16 cellular contexts compared by ENCODE assay signal in genomic region chr10:129891806-129892205, GRCh38.
DNase-seq lines count a peak whose midpoint lies in the region; ATAC-seq and TF ChIP-seq lines count a peak whose summit lies in the region.
"Had no signal": no experiment of that assay in that cellular context is flagged by ENCODE, and none has a peak within 500 bp of the region (broad histone marks: within the 10 kb centered on the region; RNA-seq: fewer than 3 reads in every experiment).

No MANE protein-coding gene starts in this region.

- H3K4me2 ChIP-seq in mesendoderm (ENCODE audit: low read length), result no peak overlapping the region
- H3K4me2 ChIP-seq: KMS-11 had no signal

- H4K8ac ChIP-seq in mesendoderm (ENCODE audit: low read depth, low read length), result no peak overlapping the region

- H3K9me3 ChIP-seq in heart left ventricle (no peaks in the 10 kb centered on the region), thyroid gland (no peaks in the 10 kb centered on the region)
- H3K9me3 ChIP-seq: BE2C had no signal

- H3K4me3 Mint-ChIP-seq in WTC11, result no peak overlapping the region
- H3K4me3 Mint-ChIP-seq: CD4-positive, alpha-beta memory T cell had no signal

- H3K4me1 ChIP-seq in heart left ventricle (peaks cover 7 to 60% (median 41%) of the 10 kb centered on the region in 12 donors), mesendoderm (ENCODE audit: control insufficient read depth, low read depth, low read length) (peaks cover 3% of the 10 kb centered on the region), thyroid gland (no peaks in the 10 kb centered on the region)

- DNase-seq in WTC11 (ENCODE audit: low spot score) (peak; percentile 39), heart left ventricle (peak in 4 of 5 donors; percentile 53 to 61 (median 57)), mesendoderm (peak; percentile 41), thyroid gland (no peak), NCI-H1048 (lab: John Stamatoyannopoulos, UW) (no peak)
- DNase-seq in activated CD8-positive, alpha-beta memory T cell treated with anti-CD3 and anti-CD28 coated beads, Interleukin-2, amount 50 U/mL, for 4 hours, result no peak
- DNase-seq: BE2C; CD4-positive, alpha-beta memory T cell; DMS79; GDM1; NCI-H1105; NCI-H187; NCI-H2171 treated with DMSO at 0.1 percent for 48 hours; NCI-H774 had no signal

- H3K4me1 Mint-ChIP-seq in WTC11, result peaks cover 68% of the 10 kb centered on the region
- H3K4me1 Mint-ChIP-seq: CD4-positive, alpha-beta memory T cell had no signal

- intact Hi-C loops in heart left ventricle (cut with DNase I) (loop anchor here in 6 of 10 donors (5.0 kb wide), 4 partner anchors 55 to 70 kb away; partner anchors contain the start of gene EBF3 (in 2 of the 6)), thyroid gland (cut with DNase I) (no loop called here)

- CTCF ChIA-PET in WTC11 (lab: Charles Lee), result interaction anchor here (0.9 to 1.9 kb wide), 9 partner anchors 25 to 157 kb away, joined by 3 to 7 read pairs (median 4); no protein-coding TSS in a partner anchor

- H4K5ac ChIP-seq in mesendoderm (ENCODE audit: low read length), result no peak overlapping the region

- no peak overlapping the region for H2BK15ac ChIP-seq in mesendoderm (replicated peaks; ENCODE audit: low read depth)

- H3K36me3 ChIP-seq in heart left ventricle (peaks cover 0 to 10% (median 0%) of the 10 kb centered on the region in 9 donors), mesendoderm (ENCODE audit: control insufficient read depth, insufficient read depth, low read length) (no peaks in the 10 kb centered on the region), thyroid gland (no peaks in the 10 kb centered on the region)

- no peaks in the 10 kb centered on the region for H3K36me3 Mint-ChIP-seq in WTC11
- H3K36me3 Mint-ChIP-seq: CD4-positive, alpha-beta memory T cell had no signal

- POLR2A ChIA-PET in WTC11 (lab: Charles Lee), result no interaction called here

- no peaks in the 10 kb centered on the region for H3K79me2 ChIP-seq in mesendoderm (ENCODE audit: control insufficient read depth, insufficient read depth, low read length)

- H3K27ac Mint-ChIP-seq in WTC11, result 0 out of 2 replicates have a peak overlapping the region, but pooled peaks have one; percentile 21
- H3K27ac Mint-ChIP-seq: CD4-positive, alpha-beta memory T cell had no signal

- H3K27ac ChIP-seq in heart left ventricle (peak overlapping the region; percentile 2 to 79 (median 52)), mesendoderm (ENCODE audit: low read depth, low read length) (no peak overlapping the region), thyroid gland (peak overlapping the region in 2 of 3 donors; percentile 23 to 49)
- H3K27ac ChIP-seq: KMS-11 had no signal

- H3K23ac ChIP-seq in mesendoderm (ENCODE audit: low read length), result no peak overlapping the region

- TF ChIP-seq CTCF in WTC11 (IDR thresholded peaks at IDR 0.05) (no peak), heart left ventricle (IDR thresholded peaks at IDR 0.05) (no peak), thyroid gland (IDR thresholded peaks at IDR 0.05) (no peak)

- peaks cover 3% of the 10 kb centered on the region; the same call in 1 of the 2 replicates for H3K27me3 Mint-ChIP-seq in WTC11 (ENCODE audit: low read depth)

- TF ChIP-seq POLR2A in heart left ventricle (IDR thresholded peaks at IDR 0.05) (peak in 1 of 2 donors; percentile 30), thyroid gland (IDR thresholded peaks at IDR 0.05) (no peak)

- H3K18ac ChIP-seq in mesendoderm (ENCODE audit: low read length), result no peak overlapping the region

- no peak overlapping the region for H2BK5ac ChIP-seq in mesendoderm (ENCODE audit: low read length)

- no peak overlapping the region for H2BK120ac ChIP-seq in mesendoderm (ENCODE audit: low read depth, low read length)

- no peak overlapping the region for H3K9ac ChIP-seq in mesendoderm (ENCODE audit: low read length)
- H3K9ac ChIP-seq: KMS-11 had no signal

- H3K4ac ChIP-seq in mesendoderm (ENCODE audit: low read depth, low read length), result no peak overlapping the region

- no peaks in the 10 kb centered on the region for H3K27me3 ChIP-seq in heart left ventricle
- no peaks in the 10 kb centered on the region for H3K27me3 ChIP-seq in mesendoderm (ENCODE audit: insufficient read depth, low read length, poor library complexity)
- H3K27me3 ChIP-seq in thyroid gland, result no peaks in the 10 kb centered on the region
- H3K27me3 ChIP-seq: BE2C had no signal

- no peak overlapping the region for H2AK5ac ChIP-seq in mesendoderm (ENCODE audit: low read length)

- WGBS in heart left ventricle, 4 donors, result 32 to 70% (median 58%) methylated on average over 7 to 13 of the region's 13 CpGs
- no CpG with 5 or more reads among the region's 13 CpGs for WGBS in mesendoderm (ENCODE audit: extremely low coverage, insufficient coverage, low lambda C conversion rate)
- WGBS in thyroid gland, 2 donors, result 69 to 74% methylated on average over 13 of the region's 13 CpGs

- ATAC-seq in WTC11, result peak; percentile 14; the same call in 1 of the 2 replicates
- ATAC-seq in heart left ventricle, result peak in 3 of 4 donors; percentile 50 to 83 (median 61)
- ATAC-seq in HG02642 (IDR thresholded peaks at IDR 0.05; ENCODE audit: poor library complexity, unreplicated experiment), result no peak

- H3K4me3 ChIP-seq in heart left ventricle (no peak overlapping the region), mesendoderm (ENCODE audit: low read length) (no peak overlapping the region), thyroid gland (replicated peaks in 1 of 3) (no peak overlapping the region)

- no peaks in the 10 kb centered on the region for H3K9me3 Mint-ChIP-seq in WTC11
- H3K9me3 Mint-ChIP-seq: CD4-positive, alpha-beta memory T cell had no signal

- H3K56ac ChIP-seq in mesendoderm (ENCODE audit: low read length), result no peak overlapping the region

- H3K79me1 ChIP-seq in mesendoderm (ENCODE audit: low read length), result no peaks in the 10 kb centered on the region

TF ChIP-seq in WTC11, 78 proteins besides CTCF, POLR2A, EP300 and RAD21:
- no peak for TF ChIP-seq TEAD4 (CRISPR knock-in tag; IDR thresholded peaks at IDR 0.05)
- TF ChIP-seq CREB1 (CRISPR knock-in tag; IDR thresholded peaks at IDR 0.05), result no peak
- no peak for TF ChIP-seq ZMAT4 (CRISPR knock-in tag; IDR thresholded peaks at IDR 0.05)
- peak; percentile 61 for TF ChIP-seq NFYB (CRISPR knock-in tag; conservative IDR thresholded peaks at IDR 0.05; ENCODE audit: low read depth)

Comparison
In these comparisons a context has a peak if more than half of its experiments do, and no peak if none do; other contexts are left out.
1. DNase-seq: peak in WTC11 (single experiment), heart left ventricle (4 of 5) and mesendoderm (single experiment); none in thyroid gland (0 of 2), activated CD8-positive, alpha-beta memory T cell treated with anti-CD3 and anti-CD28 coated beads, Interleukin-2, amount 50 U/mL, for 4 hours (single experiment) and NCI-H1048 (single experiment).